9 cellular contexts compared by ENCODE assay signal in genomic region chr12:115916910-115917668, GRCh38.
DNase-seq lines count a peak whose midpoint lies in the region; ATAC-seq, FAIRE-seq and TF ChIP-seq lines count a peak whose summit lies in the region.
"Had no signal": no experiment of that assay in that cellular context is flagged by ENCODE, and none has a peak within 500 bp of the region (broad histone marks: within the 10 kb centered on the region; RNA-seq: fewer than 3 reads in every experiment).

No MANE protein-coding gene starts in this region.

- H2AFZ ChIP-seq in astrocyte (ENCODE audit: low read depth, low read length) (no peak overlapping the region), smooth muscle cell (ENCODE audit: low read depth) (peak overlapping the region; percentile 28)

- WGBS in smooth muscle cell (ENCODE audit: low lambda C conversion rate) = 17% methylated on average over 31 of the region's 57 CpGs

- H4K20me1 ChIP-seq in astrocyte (ENCODE audit: insufficient read depth, low read length) = no peaks in the 10 kb centered on the region
- H4K20me1 ChIP-seq in smooth muscle cell (ENCODE audit: low read depth) = no peaks in the 10 kb centered on the region

- no peaks in the 10 kb centered on the region for H3F3A ChIP-seq in smooth muscle cell (ENCODE audit: low read depth)

- TF ChIP-seq CTCF in astrocyte (IDR thresholded peaks at IDR 0.05; ENCODE audit: insufficient read depth, low read depth, low read length) = peak; percentile 61
- peak; percentile 96 for TF ChIP-seq CTCF in smooth muscle cell (IDR thresholded peaks at IDR 0.05; ENCODE audit: borderline replicate concordance, insufficient read depth, poor library complexity, severe bottlenecking)

- DNase-seq in ACHN = peak; percentile 45
- DNase-seq in HuH-7.5 (ENCODE audit: low spot score) = peak; percentile 44
- DNase-seq in T-helper 17 cell = peak; percentile 56 to 69 (median 60)
- DNase-seq in astrocyte (ENCODE audit: low read depth) = no peak
- DNase-seq in smooth muscle cell (lab: John Stamatoyannopoulos, UW; ENCODE audit: unreplicated experiment) = peak; percentile 19
- no peak for DNase-seq in pons (ENCODE audit: low spot score)

- no peak overlapping the region for H3K4me3 ChIP-seq in astrocyte (ENCODE audit: insufficient read depth, low read depth, low read length)
- peak overlapping the region; percentile 25 for H3K4me3 ChIP-seq in iPS-11a (ENCODE audit: low read depth, low read length)
- peak overlapping the region; percentile 54 for H3K4me3 ChIP-seq in smooth muscle cell

- ATAC-seq in GM18519 (IDR thresholded peaks at IDR 0.05; ENCODE audit: low FRiP score, unreplicated experiment) = peak; percentile 54
- peak; percentile 91 for ATAC-seq in T-helper 17 cell

- no peak overlapping the region for H3K4me3 Mint-ChIP-seq in T-helper 17 cell
- no peak overlapping the region for H3K4me3 Mint-ChIP-seq in astrocyte (ENCODE audit: unreplicated experiment)
- H3K4me3 Mint-ChIP-seq: stimulated activated naive CD8-positive, alpha-beta T cell treated with anti-CD3 and anti-CD28 coated beads, Interleukin-15, Interleukin-2, amounts not matched to agents 100 ng/mL and 50 ng/mL, for 24 hours had no signal

- H3K27me3 Mint-ChIP-seq in T-helper 17 cell (peaks cover 59% of the 10 kb centered on the region), astrocyte (ENCODE audit: low read depth, unreplicated experiment) (peaks cover 58% of the 10 kb centered on the region)

- H3K9me3 ChIP-seq in T-helper 17 cell (ENCODE audit: control insufficient read depth, low read length, poor library complexity, severe bottlenecking) (no peaks in the 10 kb centered on the region), astrocyte (ENCODE audit: insufficient read depth, low read depth, low read length) (no peaks in the 10 kb centered on the region), smooth muscle cell (replicated peaks; ENCODE audit: low read depth) (no peaks in the 10 kb centered on the region)

- H3K4me1 Mint-ChIP-seq in T-helper 17 cell = no peaks in the 10 kb centered on the region
- no peaks in the 10 kb centered on the region for H3K4me1 Mint-ChIP-seq in astrocyte (ENCODE audit: low read depth, unreplicated experiment)

- no peak overlapping the region for H3K27ac Mint-ChIP-seq in T-helper 17 cell
- H3K27ac Mint-ChIP-seq in astrocyte (ENCODE audit: unreplicated experiment) = no peak overlapping the region
- H3K27ac Mint-ChIP-seq: stimulated activated naive CD8-positive, alpha-beta T cell treated with anti-CD3 and anti-CD28 coated beads, Interleukin-15, Interleukin-2, amounts not matched to agents 100 ng/mL and 50 ng/mL, for 24 hours had no signal

- H3K27me3 ChIP-seq in astrocyte (ENCODE audit: insufficient read depth, low read length) = peaks cover 37% of the 10 kb centered on the region
- no peaks in the 10 kb centered on the region for H3K27me3 ChIP-seq in smooth muscle cell (ENCODE audit: low read depth)

- H3K4me1 ChIP-seq in astrocyte (ENCODE audit: insufficient read depth, low read length) (no peaks in the 10 kb centered on the region), smooth muscle cell (ENCODE audit: low read depth) (no peaks in the 10 kb centered on the region)

- in situ Hi-C loops in ACHN (cut with HindIII; ENCODE audit: low pct_ligation_motif_present, low pct_unique_long_range_greater_than_20kb, low sequenced_read_pairs) = no loop called here

- H3K36me3 ChIP-seq in astrocyte (ENCODE audit: insufficient read depth, low read length) (no peaks in the 10 kb centered on the region), smooth muscle cell (ENCODE audit: low read depth) (no peaks in the 10 kb centered on the region)

- H3K9ac ChIP-seq in astrocyte (ENCODE audit: low read length) = no peak overlapping the region
- no peak overlapping the region for H3K9ac ChIP-seq in smooth muscle cell (ENCODE audit: low read depth)

- no peaks in the 10 kb centered on the region for H3K79me2 ChIP-seq in astrocyte (ENCODE audit: insufficient read depth, low read length)
- no peaks in the 10 kb centered on the region for H3K79me2 ChIP-seq in smooth muscle cell (ENCODE audit: low read depth)

- H3K4me2 ChIP-seq in astrocyte (ENCODE audit: low read length) (peak overlapping the region; percentile 71), smooth muscle cell (peak overlapping the region; percentile 92)

- H3K27ac ChIP-seq in astrocyte (ENCODE audit: low read depth, low read length) (no peak overlapping the region), smooth muscle cell (ENCODE audit: low read depth) (no peak overlapping the region)

- H3K36me3 Mint-ChIP-seq in T-helper 17 cell (ENCODE audit: low read depth) (no peaks in the 10 kb centered on the region), astrocyte (ENCODE audit: low read depth, unreplicated experiment) (no peaks in the 10 kb centered on the region)

- no peak for FAIRE-seq in astrocyte (lab: Jason Lieb, UNC)

- H3K9me3 Mint-ChIP-seq in astrocyte (ENCODE audit: unreplicated experiment) = peaks cover 5% of the 10 kb centered on the region
- H3K9me3 Mint-ChIP-seq: stimulated activated naive CD8-positive, alpha-beta T cell treated with anti-CD3 and anti-CD28 coated beads, Interleukin-15, Interleukin-2, amounts not matched to agents 100 ng/mL and 50 ng/mL, for 24 hours had no signal

Comparison
In these comparisons a context has a peak if more than half of its experiments do, and no peak if none do; other contexts are left out.
1. DNase-seq: peak in ACHN (single experiment), HuH-7.5 (single experiment), T-helper 17 cell (3 of 3) and smooth muscle cell (single experiment); none in astrocyte (single experiment) and pons (single experiment).